18 cellular contexts compared by ENCODE assay signal in genomic region chr1:189962171-189962570, GRCh38.
DNase-seq lines count a peak whose midpoint lies in the region; TF ChIP-seq lines count a peak whose summit lies in the region.
"Had no signal": no experiment of that assay in that cellular context is flagged by ENCODE, and none has a peak within 500 bp of the region (broad histone marks: within the 10 kb centered on the region; RNA-seq: fewer than 3 reads in every experiment).

No MANE protein-coding gene starts in this region.

- H3K27ac ChIP-seq in mammary epithelial cell (ENCODE audit: insufficient read depth, low read depth, low read length) = no peak overlapping the region
- H3K27ac ChIP-seq: BLaER1, coronary artery, esophagus squamous epithelium, prostate gland, SJCRH30, upper lobe of right lung had no signal

- H3K9ac ChIP-seq in mammary epithelial cell (ENCODE audit: insufficient read depth, low read length) = no peak overlapping the region
- H3K9ac ChIP-seq: BLaER1 had no signal

- DNase-seq in AG04449 (ENCODE audit: low read depth, low spot score) (peak; percentile 37), HS-5 (ENCODE audit: low read depth) (peak; percentile 58), mammary epithelial cell (peak; percentile 20), kidney glomerular epithelial cell (lab: John Stamatoyannopoulos, UW) (peak; percentile 14), activated gamma-delta T cell (lab: John Stamatoyannopoulos, UW) (no peak), NOMO-1 treated with DMSO at 0.1 percent for 48 hours (lab: John Stamatoyannopoulos, UW; ENCODE audit: unreplicated experiment) (no peak), islet precursor cell (no peak)
- no peak for DNase-seq in stimulated activated naive CD4-positive, alpha-beta T cell treated with Interleukin-2 at 50 U/mL for 16 hours (lab: John Stamatoyannopoulos, UW)
- DNase-seq: DMS79 treated with DMSO at 0.1 percent for 48 hours; esophagus squamous epithelium; NCI-H187; NCI-H524 treated with DMSO at 0.1 percent for 48 hours; SJCRH30; stimulated activated CD4-positive, alpha-beta T cell treated with anti-CD3 and anti-CD28 coated beads, Interleukin-4, amount 100 ng/mL, for 1 hour; upper lobe of right lung had no signal

- no peaks in the 10 kb centered on the region for H3K9me3 ChIP-seq in mammary epithelial cell (replicated peaks; ENCODE audit: insufficient read depth, low read length)
- H3K9me3 ChIP-seq: BLaER1, esophagus squamous epithelium, prostate gland, SJCRH30, upper lobe of right lung had no signal

- no peaks in the 10 kb centered on the region for H3K79me2 ChIP-seq in mammary epithelial cell (ENCODE audit: insufficient read depth, low read length)

- POLR2A ChIA-PET in AG04449 (lab: Yijun Ruan, JAX) = no interaction called here

- no peak for TF ChIP-seq CTCF in AG04449 (IDR thresholded peaks at IDR 0.05; ENCODE audit: insufficient read depth, low read length, missing control alignments)
- no peak for TF ChIP-seq CTCF in mammary epithelial cell (conservative IDR thresholded peaks at IDR 0.05 in 1 of 2, IDR thresholded peaks at IDR 0.05 in 1 of 2; ENCODE audit: extremely low read depth in 1 of 2, insufficient read depth in 1 of 2, low read depth in 1 of 2, low read length in 2 of 2)

- in situ Hi-C loops in mammary epithelial cell (cut with MboI; ENCODE audit: low sequenced_read_pairs in 2 of 2) = no loop called here

- H3K27me3 ChIP-seq in mammary epithelial cell (ENCODE audit: insufficient read depth, low read length) = no peaks in the 10 kb centered on the region
- H3K27me3 ChIP-seq: BLaER1, esophagus squamous epithelium, SJCRH30, upper lobe of right lung had no signal

- no peaks in the 10 kb centered on the region for H4K20me1 ChIP-seq in mammary epithelial cell (ENCODE audit: insufficient read depth, low read length)
- H4K20me1 ChIP-seq: BLaER1 had no signal

- intact Hi-C loops in mammary epithelial cell (cut with micrococcal nuclease) = no loop called here

- H3K4me3 ChIP-seq in AG04449 (ENCODE audit: low read depth, low read length) (no peak overlapping the region), mammary epithelial cell (replicated peaks in 1 of 3; ENCODE audit: insufficient read depth in 1 of 3, low read depth in 2 of 3, low read length in 3 of 3) (no peak overlapping the region)
- H3K4me3 ChIP-seq: BLaER1, coronary artery, esophagus squamous epithelium, prostate gland, SJCRH30, upper lobe of right lung had no signal

- BruUV-seq in mammary epithelial cell (replicated peaks; lab: Mats Ljungman, UMichigan) = no TSS peak

- no peak overlapping the region for H2AFZ ChIP-seq in mammary epithelial cell (ENCODE audit: low read depth, low read length)

- no peak overlapping the region for H3K4me2 ChIP-seq in mammary epithelial cell (ENCODE audit: insufficient read depth, low read depth, low read length)
- H3K4me2 ChIP-seq: BLaER1 had no signal

- CTCF ChIA-PET in AG04449 (lab: Yijun Ruan, JAX) (no interaction called here), mammary epithelial cell (lab: Charles Lee; ENCODE audit: low non-redundant PET) (no interaction called here)

- H3K36me3 ChIP-seq in mammary epithelial cell (ENCODE audit: insufficient read depth, low read length) = no peaks in the 10 kb centered on the region
- H3K36me3 ChIP-seq: BLaER1, esophagus squamous epithelium, prostate gland, SJCRH30, upper lobe of right lung had no signal

- no peaks in the 10 kb centered on the region for H3K4me1 ChIP-seq in mammary epithelial cell (ENCODE audit: insufficient read depth, low read length)
- H3K4me1 ChIP-seq: BLaER1, esophagus squamous epithelium, prostate gland, SJCRH30, upper lobe of right lung had no signal

- dilution Hi-C loops in mammary epithelial cell (cut with HindIII; ENCODE audit: low sequenced_read_pairs) = no loop called here

Comparison
In these comparisons a context has a peak if more than half of its experiments do, and no peak if none do; other contexts are left out.
1. DNase-seq: peak in AG04449 (single experiment), HS-5 (single experiment), mammary epithelial cell (single experiment) and kidney glomerular epithelial cell (single experiment); none in activated gamma-delta T cell (single experiment), NOMO-1 treated with DMSO at 0.1 percent for 48 hours (single experiment), islet precursor cell (single experiment) and stimulated activated naive CD4-positive, alpha-beta T cell treated with Interleukin-2 at 50 U/mL for 16 hours (single experiment).